8 cellular contexts compared by ENCODE assay signal in the genomic region with DNA sequence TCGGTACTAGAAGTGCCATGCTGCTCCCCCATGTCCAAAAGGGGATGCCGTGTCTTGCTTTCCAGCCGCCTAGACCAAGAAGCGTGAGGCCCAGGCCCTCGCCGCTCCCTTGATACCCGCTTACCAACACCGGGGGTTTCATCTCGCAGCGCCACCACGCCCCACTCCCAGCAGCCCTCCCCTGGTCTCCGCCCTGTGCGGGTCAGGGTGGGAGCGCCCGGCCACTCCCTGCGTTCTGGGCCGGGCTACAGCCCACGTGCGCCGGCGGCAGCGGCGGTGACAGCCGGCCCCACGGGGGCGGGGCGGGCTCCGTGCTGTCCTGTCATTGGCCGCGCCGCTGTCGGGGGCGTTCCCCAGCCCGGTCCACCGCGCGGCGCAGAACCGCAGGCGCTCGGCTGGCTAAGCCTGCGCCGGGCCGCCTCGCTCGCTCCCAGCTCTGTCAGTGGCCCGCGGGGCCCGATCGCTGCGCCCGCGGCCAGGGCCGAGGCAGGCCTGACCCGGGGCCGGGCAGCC. TPM values are rescaled to one million over a fixed set of nuclear protein-coding genes. Genes with fewer than 3 reads are reported as not detected.
DNase-seq lines count a peak whose midpoint lies in the region; ATAC-seq and TF ChIP-seq lines count a peak whose summit lies in the region.

Gene MICAL2, plus strand, starts transcription at position 390 of the 513 bp plus-strand sequence. CDS start 51,566 bp downstream, outside the sequence.

- peak within 1 kb of the TSS; percentile 2 for H3K9ac ChIP-seq in H9 (ENCODE audit: extremely low read depth, insufficient read length, low read length)

- no peak within 1 kb of the TSS for H3T11ph ChIP-seq in H9 (ENCODE audit: low read length)

- H3K18ac ChIP-seq in H9 (ENCODE audit: insufficient read length, low read depth, low read length), result no peak within 1 kb of the TSS

- H3K14ac ChIP-seq in H9 (ENCODE audit: insufficient read depth, low read length), result peak within 1 kb of the TSS; percentile 34; the same call in 1 of the 2 replicates

- peaks cover 8 to 9% of the 10 kb centered on the region in 2 experiments for H3K4me1 Mint-ChIP-seq in H9

- H3K4me2 ChIP-seq in H9 (ENCODE audit: insufficient read depth, insufficient read length, low read length), result peak within 1 kb of the TSS; percentile 86

- H4K20me1 ChIP-seq in H9 (ENCODE audit: control insufficient read depth, insufficient read depth, insufficient read length), result no peaks in the 10 kb centered on the region

- H3K4me3 ChIP-seq in MG63 (peak within 1 kb of the TSS; percentile 71), SJSA1 (peak within 1 kb of the TSS; percentile 60), neuron (ENCODE audit: low read length) (peak within 1 kb of the TSS; percentile 45)

- H3K27me3 Mint-ChIP-seq in H9 (ENCODE audit: low read depth), result peaks cover 78% of the 10 kb centered on the region

- no peak within 1 kb of the TSS for H3K27ac Mint-ChIP-seq in H9

- H2AFZ ChIP-seq in H9 (ENCODE audit: low read length) (no peak within 1 kb of the TSS), neuron (ENCODE audit: low read depth, low read length) (peak within 1 kb of the TSS; percentile 12)

- peak within 1 kb of the TSS; percentile 70 to 82 for H3K4me3 Mint-ChIP-seq in H9

- H2BK20ac ChIP-seq in H9 (ENCODE audit: low read depth, low read length, poor library complexity, severe bottlenecking), result no peak within 1 kb of the TSS

- no peak within 1 kb of the TSS for H4K91ac ChIP-seq in H9 (ENCODE audit: insufficient read length, low read depth, low read length)

- H3K4me1 ChIP-seq in H9 (ENCODE audit: insufficient read depth, low read length), result no peaks in the 10 kb centered on the region
- peaks cover 20% of the 10 kb centered on the region for H3K4me1 ChIP-seq in SJSA1 (replicated peaks)
- peaks cover 23% of the 10 kb centered on the region for H3K4me1 ChIP-seq in foreskin keratinocyte
- peaks cover 12% of the 10 kb centered on the region for H3K4me1 ChIP-seq in neuron (ENCODE audit: insufficient read depth, low read length)

- no peak within 1 kb of the TSS for H4K8ac ChIP-seq in H9 (replicated peaks; ENCODE audit: insufficient read length, low read depth, low read length)

- no peak within 1 kb of the TSS for H2BK120ac ChIP-seq in H9 (ENCODE audit: low read depth, low read length, poor library complexity, severe bottlenecking)

- H3K27ac ChIP-seq in H9 (ENCODE audit: insufficient read length, low read depth, low read length) (no peak within 1 kb of the TSS), SJSA1 (peak within 1 kb of the TSS; percentile 14; the same call in 1 of the 2 replicates), foreskin keratinocyte (peak within 1 kb of the TSS; percentile 90)

- H3K27me3 ChIP-seq in H9 (ENCODE audit: insufficient read depth, low read length) (peaks cover 7% of the 10 kb centered on the region; the same call in 1 of the 2 replicates), MG63 (no peaks in the 10 kb centered on the region), SJSA1 (replicated peaks) (no peaks in the 10 kb centered on the region), foreskin keratinocyte (no peaks in the 10 kb centered on the region), neuron (ENCODE audit: insufficient read depth, low read length) (peaks cover 64% of the 10 kb centered on the region)

- H2BK15ac ChIP-seq in H9 (ENCODE audit: low read depth, low read length), result no peak within 1 kb of the TSS

- peaks cover 12% of the 10 kb centered on the region for H3K23me2 ChIP-seq in H9 (ENCODE audit: insufficient read length, low read depth, low read length, poor library complexity, severe bottlenecking)

- no peak within 1 kb of the TSS for H2BK5ac ChIP-seq in H9 (ENCODE audit: insufficient read length, low read length)

- no peaks in the 10 kb centered on the region for H3K36me3 Mint-ChIP-seq in H9 (ENCODE audit: insufficient read depth in 1 of 3, low read depth in 3 of 3)

- no peaks in the 10 kb centered on the region for H3K9me3 Mint-ChIP-seq in H9

- no peak within 1 kb of the TSS for H3K4ac ChIP-seq in H9 (ENCODE audit: low read depth, low read length)

- H2AK5ac ChIP-seq in H9 (ENCODE audit: insufficient read length, low read length), result no peak within 1 kb of the TSS

- H3K23ac ChIP-seq in H9 (ENCODE audit: insufficient read length, low read depth, low read length), result no peak within 1 kb of the TSS

- H3K79me1 ChIP-seq in H9 (ENCODE audit: insufficient read depth, low read depth, low read length, poor library complexity, severe bottlenecking), result no peaks in the 10 kb centered on the region

- H3K56ac ChIP-seq in H9 (ENCODE audit: insufficient read length, low read depth, low read length), result no peak within 1 kb of the TSS

- DNase-seq in EL (peak; percentile 92), H9 (peak; percentile 88), MG63 (peak; percentile 93), SJSA1 (ENCODE audit: low read depth in 1 of 2, low spot score in 2 of 2) (peak; percentile 87 to 88), foreskin keratinocyte (peak; percentile 80 to 81), stromal cell of bone marrow (ENCODE audit: low read depth) (peak; percentile 79)
- peak; percentile 38 to 71 (median 50) for DNase-seq in activated naive CD4-positive, alpha-beta T cell (lab: John Stamatoyannopoulos, UW)

- no peak for TF ChIP-seq CTCF in H9 (conservative IDR thresholded peaks at IDR 0.05)
- peak; percentile 7 for TF ChIP-seq CTCF in foreskin keratinocyte (conservative IDR thresholded peaks at IDR 0.05)

- no peaks in the 10 kb centered on the region for H3K79me2 ChIP-seq in H9 (ENCODE audit: insufficient read depth, low read length)

- H3K36me3 ChIP-seq in MG63 (peaks cover 5% of the 10 kb centered on the region), SJSA1 (peaks cover 19% of the 10 kb centered on the region), neuron (ENCODE audit: insufficient read depth, low read length) (no peaks in the 10 kb centered on the region)

- H3K9me3 ChIP-seq in H9 (ENCODE audit: control insufficient read depth, low read depth, low read length), result no peaks in the 10 kb centered on the region
- no peaks in the 10 kb centered on the region for H3K9me3 ChIP-seq in MG63
- H3K9me3 ChIP-seq in SJSA1 (replicated peaks), result no peaks in the 10 kb centered on the region
- H3K9me3 ChIP-seq in neuron (ENCODE audit: low read length), result no peaks in the 10 kb centered on the region

- WGBS in H9 (ENCODE audit: extremely low coverage, insufficient read length, low lambda C conversion rate), result no CpG with 5 or more reads among the region's 56 CpGs

- peak; percentile 91 for ATAC-seq in foreskin keratinocyte

- no peak within 1 kb of the TSS for H2BK12ac ChIP-seq in H9 (ENCODE audit: insufficient read length, low read depth, low read length)

- H4K5ac ChIP-seq in H9 (ENCODE audit: insufficient read length, low read depth, low read length), result no peak within 1 kb of the TSS

RNA-seq across cellular contexts. Expression of gene MICAL2, which starts in this region (rescaled TPM):
- total RNA-seq in H9 (2021) (4.7 and 6.0 TPM in 2 replicates), foreskin keratinocyte (185 and 192 TPM in 2 replicates)
- 37.9 and 42.4 TPM in 2 replicates for total RNA-seq in MG63 (2014; rRNA removed; shearing (Covaris generic); ENCODE audit: low replicate concordance)
- 42.8 and 59.8 TPM in 2 replicates for total RNA-seq in SJSA1 (2014; rRNA removed; shearing (Covaris generic))
- 40.2 and 42.9 TPM in 2 replicates for polyA plus RNA-seq in foreskin keratinocyte
